8 cellular contexts compared by ENCODE assay signal in genomic region chr16:4372315-4372577, GRCh38. TPM values are rescaled to one million over a fixed set of nuclear protein-coding genes. Genes with fewer than 3 reads are reported as not detected.
DNase-seq lines count a peak whose midpoint lies in the region; FAIRE-seq and TF ChIP-seq lines count a peak whose summit lies in the region.

No MANE protein-coding gene starts in this region.

- no peak for DNase-seq in OCI-LY7 (ENCODE audit: low spot score)
- no peak for DNase-seq in endothelial cell (ENCODE audit: low spot score)
- no peak for DNase-seq in mesenteric fat pad (ENCODE audit: low spot score)
- no peak for DNase-seq in midbrain (lab: John Stamatoyannopoulos, UW)
- no peak for DNase-seq in NCI-H1694 treated with DMSO at 0.1 percent for 48 hours (lab: John Stamatoyannopoulos, UW)
- no peak for DNase-seq in GM19239 (ENCODE audit: insufficient read length, low spot score)

- H4K20me1 ChIP-seq in BLaER1 treated with 17β-estradiol and CSF1 and Interleukin-3, amounts not matched to agents 10 nM and 100 nM = peaks cover 79 to 99% (median 98%) of the 10 kb centered on the region in 11 experiments
- peaks cover 6% of the 10 kb centered on the region; the same call in 1 of the 2 replicates for H4K20me1 ChIP-seq in OCI-LY7 (ENCODE audit: insufficient read depth, low read length)

- no peak overlapping the region for H2AFZ ChIP-seq in OCI-LY7 (ENCODE audit: low read length)

- peaks cover 8% of the 10 kb centered on the region for H3K4me1 Mint-ChIP-seq in endothelial cell (ENCODE audit: unreplicated experiment)

- H3K36me3 ChIP-seq in BLaER1 treated with 17β-estradiol and CSF1 and Interleukin-3, amounts not matched to agents 10 nM and 100 nM = peaks cover 5 to 63% (median 19%) of the 10 kb centered on the region in 11 experiments; a peak in 18 of 22 replicates
- H3K36me3 ChIP-seq in OCI-LY7 (ENCODE audit: insufficient read depth, low read length) = peaks cover 4% of the 10 kb centered on the region; the same call in 1 of the 2 replicates
- peaks cover 71% of the 10 kb centered on the region for H3K36me3 ChIP-seq in neutrophil

- peaks cover 3% of the 10 kb centered on the region for H3K27me3 Mint-ChIP-seq in endothelial cell (ENCODE audit: unreplicated experiment)

- TF ChIP-seq CTCF in OCI-LY7 (conservative IDR thresholded peaks at IDR 0.05; ENCODE audit: low read length) (no peak), endothelial cell (IDR thresholded peaks at IDR 0.05; ENCODE audit: unreplicated experiment) (no peak), neutrophil (IDR thresholded peaks at IDR 0.05) (no peak)

- no peaks in the 10 kb centered on the region for H3K9me3 ChIP-seq in BLaER1 treated with 17β-estradiol and CSF1 and Interleukin-3, amounts not matched to agents 10 nM and 100 nM (replicated peaks in 1 of 11)
- no peaks in the 10 kb centered on the region for H3K9me3 ChIP-seq in OCI-LY7 (ENCODE audit: low read length)
- H3K9me3 ChIP-seq in neutrophil = no peaks in the 10 kb centered on the region

- H3K27me3 ChIP-seq in BLaER1 treated with 17β-estradiol and CSF1 and Interleukin-3, amounts not matched to agents 10 nM and 100 nM = no peaks in the 10 kb centered on the region
- H3K27me3 ChIP-seq in neutrophil = peaks cover 26% of the 10 kb centered on the region

- peak overlapping the region; percentile 97 to 100 (median 99) for H3K4me2 ChIP-seq in BLaER1 treated with 17β-estradiol and CSF1 and Interleukin-3, amounts not matched to agents 10 nM and 100 nM
- peak overlapping the region; percentile 64 for H3K4me2 ChIP-seq in OCI-LY7 (ENCODE audit: low read length)

- FAIRE-seq in GM19239 (lab: Jason Lieb, UNC) = no peak

- H3K9ac ChIP-seq in BLaER1 treated with 17β-estradiol and CSF1 and Interleukin-3, amounts not matched to agents 10 nM and 100 nM = peak overlapping the region; percentile 57 to 81 (median 74)

- peak overlapping the region; percentile 36 to 73 (median 63) for H3K4me3 ChIP-seq in BLaER1 treated with 17β-estradiol and CSF1 and Interleukin-3, amounts not matched to agents 10 nM and 100 nM
- H3K4me3 ChIP-seq in OCI-LY7 (ENCODE audit: low read depth, low read length, poor library complexity, severe bottlenecking) (peak overlapping the region; percentile 54), neutrophil (ENCODE audit: low read depth in 1 of 2, low read length in 1 of 2) (peak overlapping the region; percentile 38 to 48)

- no peaks in the 10 kb centered on the region for H3K36me3 Mint-ChIP-seq in endothelial cell (ENCODE audit: low read depth, unreplicated experiment)

- POLR2A ChIA-PET in OCI-LY7 (lab: Charles Lee) = no interaction called here

- no peaks in the 10 kb centered on the region for H3K79me2 ChIP-seq in OCI-LY7 (ENCODE audit: insufficient read depth, low read depth, low read length)

- peak overlapping the region; percentile 79 for H3K4me3 Mint-ChIP-seq in endothelial cell (ENCODE audit: unreplicated experiment)

- H3K9me3 Mint-ChIP-seq in endothelial cell (ENCODE audit: unreplicated experiment) = no peaks in the 10 kb centered on the region

- no peak overlapping the region for H3K27ac Mint-ChIP-seq in endothelial cell (ENCODE audit: unreplicated experiment)

- no peaks in the 10 kb centered on the region for H3K9me2 ChIP-seq in OCI-LY7 (ENCODE audit: insufficient read depth, low read length)

- H3K27ac ChIP-seq in BLaER1 treated with 17β-estradiol and CSF1 and Interleukin-3, amounts not matched to agents 10 nM and 100 nM = peak overlapping the region in 9 of 11 experiments; percentile 14 to 66 (median 48); a peak in 14 of 22 replicates
- H3K27ac ChIP-seq in OCI-LY7 (ENCODE audit: low read depth, low read length, poor library complexity, severe bottlenecking) = no peak overlapping the region
- H3K27ac ChIP-seq in neutrophil = peak overlapping the region; percentile 27

- no TSS peak for BruUV-seq in OCI-LY7 (replicated peaks; lab: Mats Ljungman, UMichigan)

- intact Hi-C loops in OCI-LY7 (cut with micrococcal nuclease; ENCODE audit: unreplicated experiment) = no loop called here

- H3K4me1 ChIP-seq in BLaER1 treated with 17β-estradiol and CSF1 and Interleukin-3, amounts not matched to agents 10 nM and 100 nM = peaks cover 60 to 82% (median 66%) of the 10 kb centered on the region in 10 experiments
- H3K4me1 ChIP-seq in OCI-LY7 (ENCODE audit: insufficient read depth, low read length, poor library complexity, severe bottlenecking) (peaks cover 22% of the 10 kb centered on the region), neutrophil (ENCODE audit: control insufficient read depth in 1 of 2, insufficient read depth in 1 of 2, low read depth in 1 of 2, low read length in 1 of 2) (peaks cover 13 to 32% of the 10 kb centered on the region in 2 experiments)

- CTCF ChIA-PET in OCI-LY7 (lab: Charles Lee; ENCODE audit: unreplicated experiment) = no interaction called here

RNA-seq across cellular contexts. Expression of gene VASN, which starts 0.6 kb away (rescaled TPM):
- not detected in 2 replicates for total RNA-seq in OCI-LY7 (2014; rRNA removed; shearing (Covaris generic))
- total RNA-seq in OCI-LY7 (2022) (not detected in 2 replicates), endothelial cell (ENCODE audit: unreplicated experiment) (0.67 TPM), mesenteric fat pad (26.6 TPM)

RNA-seq across cellular contexts. Expression of gene PAM16, which starts 21.1 kb away (rescaled TPM):
- 80.6 and 92.1 TPM in 2 replicates for total RNA-seq in OCI-LY7 (2014; rRNA removed; shearing (Covaris generic))
- total RNA-seq in OCI-LY7 (2022) (77.4 and 82.4 TPM in 2 replicates), endothelial cell (ENCODE audit: unreplicated experiment) (29.5 TPM), mesenteric fat pad (38.2 TPM)

RNA-seq across cellular contexts. Expression of gene CORO7, which starts 44.1 kb away (rescaled TPM):
- 64.0 and 77.2 TPM in 2 replicates for total RNA-seq in OCI-LY7 (2014; rRNA removed; shearing (Covaris generic))
- total RNA-seq in OCI-LY7 (2022) (112 and 115 TPM in 2 replicates), endothelial cell (ENCODE audit: unreplicated experiment) (103 TPM), mesenteric fat pad (45.0 TPM)

RNA-seq across cellular contexts. Expression of gene DNAJA3, which starts 53.4 kb away (rescaled TPM):
- 89.8 and 94.5 TPM in 2 replicates for total RNA-seq in OCI-LY7 (2014; rRNA removed; shearing (Covaris generic))
- 89.7 and 94.3 TPM in 2 replicates for total RNA-seq in OCI-LY7 (2022)
- 32.0 TPM for total RNA-seq in endothelial cell (ENCODE audit: unreplicated experiment)
- 36.0 TPM for total RNA-seq in mesenteric fat pad

RNA-seq across cellular contexts. Expression of gene GLIS2, which starts 56.4 kb away (rescaled TPM):
- total RNA-seq in OCI-LY7 (2014; rRNA removed; shearing (Covaris generic)) = not detected in 2 replicates
- total RNA-seq in OCI-LY7 (2022) = 0.08 TPM in 1 of 2 replicates, not detected in the other
- 1.6 TPM for total RNA-seq in endothelial cell (ENCODE audit: unreplicated experiment)
- total RNA-seq in mesenteric fat pad = 14.2 TPM

Comparison
In these comparisons a context has a peak if more than half of its experiments do, and no peak if none do; other contexts are left out.
1. RNA of gene VASN, which starts 0.6 kb away (total RNA-seq): 26.6 TPM in mesenteric fat pad (single experiment); 0.67 TPM in endothelial cell (single experiment) and not detected in OCI-LY7; every median in the first group is over 10 times any median in the second.
2. Peak in every context shown above with its lines, with median percentiles within 50 percentile points of each other: H3K4me3 ChIP-seq.